9 cellular contexts compared by ENCODE assay signal in genomic region chr10:71211759-71212248, GRCh38. TPM values are rescaled to one million over a fixed set of nuclear protein-coding genes. Genes with fewer than 3 reads are reported as not detected.
DNase-seq lines count a peak whose midpoint lies in the region; ATAC-seq and TF ChIP-seq lines count a peak whose summit lies in the region.
"Had no signal": no experiment of that assay in that cellular context is flagged by ENCODE, and none has a peak within 500 bp of the region (broad histone marks: within the 10 kb centered on the region; RNA-seq: fewer than 3 reads in every experiment).

No MANE protein-coding gene starts in this region.

- in situ Hi-C loops in HAP-1 (cut with MboI; ENCODE audit: low sequenced_read_pairs): no loop called here
- in situ Hi-C loops in gastrocnemius medialis (cut with MboI; ENCODE audit: low sequenced_read_pairs in 4 of 4): no loop called here

- H3K36me3 ChIP-seq in HAP-1 (replicated peaks) (no peaks in the 10 kb centered on the region), gastrocnemius medialis (no peaks in the 10 kb centered on the region)

- TF ChIP-seq POLR2A in gastrocnemius medialis (IDR thresholded peaks at IDR 0.05): no peak

- H3K4me3 ChIP-seq in HAP-1: peak overlapping the region; percentile 18
- H3K4me3 ChIP-seq in WI38 (ENCODE audit: low read depth, low read length): peak overlapping the region; percentile 76
- H3K4me3 ChIP-seq in right cardiac atrium (ENCODE audit: low read length): peak overlapping the region; percentile 51
- peak overlapping the region; percentile 36 to 96 (median 80) for H3K4me3 ChIP-seq in gastrocnemius medialis

- intact Hi-C loops in right cardiac atrium (cut with DNase I) (loop anchor here (2.0 to 10.0 kb wide), 4 partner anchors 55 to 285 kb away; no protein-coding TSS in a partner anchor), gastrocnemius medialis (cut with DNase I; ENCODE audit: low total_unique reads) (loop anchor here (1.0 to 2.0 kb wide), 3 partner anchors 20 to 143 kb away; no protein-coding TSS in a partner anchor)

- H3K27ac ChIP-seq in right cardiac atrium (ENCODE audit: low read length): peak overlapping the region; percentile 55
- H3K27ac ChIP-seq in gastrocnemius medialis: peak overlapping the region; percentile 75 to 92 (median 86)

- WGBS in right cardiac atrium: 8% methylated on average over 6 of the region's 6 CpGs

- TF ChIP-seq CTCF in WI38 (IDR thresholded peaks at IDR 0.05; ENCODE audit: low read depth, low read length) (no peak), gastrocnemius medialis (IDR thresholded peaks at IDR 0.05 in 4 of 5, conservative IDR thresholded peaks at IDR 0.05 in 1 of 5) (no peak)

- ATAC-seq in right cardiac atrium: no peak
- ATAC-seq in gastrocnemius medialis: peak; percentile 15 to 22
- no peak for ATAC-seq in GM19035 (IDR thresholded peaks at IDR 0.05; ENCODE audit: unreplicated experiment)
- no peak for ATAC-seq in HG03520 (IDR thresholded peaks at IDR 0.05; ENCODE audit: unreplicated experiment)

- H3K4me1 ChIP-seq in HAP-1 (peaks cover 5% of the 10 kb centered on the region), right cardiac atrium (ENCODE audit: control insufficient read depth, insufficient read depth, low read length) (peaks cover 16% of the 10 kb centered on the region), gastrocnemius medialis (peaks cover 19 to 20% of the 10 kb centered on the region in 2 donors)

- DNase-seq in HAP-1 (ENCODE audit: low spot score in 2 of 2): no peak
- DNase-seq in right cardiac atrium: no peak
- no peak for DNase-seq in gastrocnemius medialis
- no peak for DNase-seq in activated CD4-positive, alpha-beta T cell treated with anti-CD3 and anti-CD28 coated beads, Interleukin-2, amount 50 U/mL, for 48 hours
- no peak for DNase-seq in HuH-7.5 (ENCODE audit: low spot score)

- H3K27me3 ChIP-seq in HAP-1 (ENCODE audit: low read depth) (peaks cover 24% of the 10 kb centered on the region), right cardiac atrium (ENCODE audit: control insufficient read depth, insufficient read depth) (no peaks in the 10 kb centered on the region), gastrocnemius medialis (peaks cover 0 to 3% (median 0%) of the 10 kb centered on the region in 3 donors)

- H3K9me3 ChIP-seq in HAP-1: no peaks in the 10 kb centered on the region
- H3K9me3 ChIP-seq in right cardiac atrium (ENCODE audit: control insufficient read depth, low read length): no peaks in the 10 kb centered on the region
- no peaks in the 10 kb centered on the region for H3K9me3 ChIP-seq in gastrocnemius medialis

RNA-seq across cellular contexts. Expression of gene UNC5B, which starts 0.6 kb away (rescaled TPM):
- total RNA-seq in right cardiac atrium: 10 to 100 TPM; 17.0 to 26.6 (median 24.0) TPM
- 12.4 TPM for polyA plus RNA-seq in right cardiac atrium
- 1 to 10 TPM in 2 of 4 donors, under 1 TPM in 2; 0.65 to 1.2 (median 0.90) TPM for total RNA-seq in gastrocnemius medialis
- total RNA-seq: activated T-helper 2 cell treated with anti-CD3 and anti-CD28 coated beads, Interferon-gamma antibody, Interleukin-2, Interleukin-4, amounts not matched to agents 10 μg/mL and 5 μg/mL and 100 μg/mL, durations not matched to agents 14 hours and 24 hours and 36 hours had no signal

Comparison
In these comparisons a context has a peak if more than half of its experiments do, and no peak if none do; other contexts are left out.
1. H3K4me3 ChIP-seq: peak in every context shown above with its lines; median percentile 80 in gastrocnemius medialis; 76 in WI38; 51 in right cardiac atrium; 18 in HAP-1.
2. ATAC-seq: peak in gastrocnemius medialis (2 of 2); none in right cardiac atrium (0 of 2), GM19035 (single experiment) and HG03520 (single experiment).
3. RNA of gene UNC5B, which starts 0.6 kb away (total RNA-seq): 17.0 to 26.6 TPM in right cardiac atrium; 0.65 to 1.2 TPM in gastrocnemius medialis; every median in the first group is over 4 times any median in the second.